12 cellular contexts compared by ENCODE assay signal in the genomic region with DNA sequence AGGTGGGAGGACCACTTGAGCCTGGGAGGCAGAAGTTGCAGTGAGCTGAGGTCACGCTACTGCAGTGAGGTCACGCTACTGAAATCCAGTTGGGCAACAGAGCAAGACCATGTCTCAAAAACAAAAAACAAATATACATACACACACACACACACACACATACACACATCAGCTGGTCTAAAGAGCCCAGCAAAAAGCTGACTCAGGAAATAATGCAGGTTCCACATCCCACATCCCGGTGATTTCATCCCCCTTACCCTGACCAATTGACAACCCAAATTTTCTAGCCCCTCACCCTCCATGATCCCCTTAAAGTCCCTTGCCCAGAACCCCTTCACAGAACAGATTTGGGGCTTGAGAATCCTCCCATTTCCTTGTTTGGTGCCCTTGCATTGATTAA. TPM values are rescaled to one million over a fixed set of nuclear protein-coding genes. Genes with fewer than 3 reads are reported as not detected.
"Had no signal": no experiment of that assay in that cellular context is flagged by ENCODE, and none has a peak within 500 bp of the region (broad histone marks: within the 10 kb centered on the region; RNA-seq: fewer than 3 reads in every experiment).

No MANE protein-coding gene starts in this region.

- H3K9me3 ChIP-seq: HAP-1 had no signal

- ATAC-seq: HCT116 had no signal

- H3K27ac ChIP-seq: GM23248, KMS-11 had no signal

- H3K4me3 ChIP-seq: GM23248, HAP-1 had no signal

- H3K9ac ChIP-seq: GM23248, KMS-11 had no signal

- H3K4me2 ChIP-seq: KMS-11 had no signal

- DNase-seq: GM23248, GOT3, H7, HFFc6, Karpas-422, KBM-7 had no signal

- H3K36me3 ChIP-seq: HAP-1 had no signal

- H2AFZ ChIP-seq: GM23248 had no signal

- H3K4me1 ChIP-seq: HAP-1 had no signal

- FAIRE-seq: HTR-8/SVneo had no signal

RNA-seq across cellular contexts. Expression of gene CFHR4, which starts 11.9 kb away (rescaled TPM):
- total RNA-seq: GM23248, H4, H7, HFFc6, HT-29 had no signal
- polyA plus RNA-seq: GM23248 had no signal

RNA-seq across cellular contexts. Expression of gene CFHR1, which starts 56.4 kb away (rescaled TPM):
- total RNA-seq: GM23248, H7, HT-29 had no signal
